Comparison of ENCODE assay signal across 1 cellular context in genomic region chr6:506508-506907, GRCh38.
TF ChIP-seq lines count a peak whose summit lies in the region.

No MANE protein-coding gene starts in this region.

TF ChIP-seq in GM23338, 12 proteins besides CTCF, POLR2A, EP300 and RAD21 (continued from another document):
- TF ChIP-seq ZNF462 (CRISPR knock-in tag; IDR thresholded peaks at IDR 0.05), result no peak
- TF ChIP-seq STAT1 (IDR thresholded peaks at IDR 0.05; ENCODE audit: unreplicated experiment), result no peak
TF ChIP-seq in GM23338: peak in this region for 0.
